In genomic region chr20:4726710-4727391, GRCh38 we compare ENCODE assay signal across 9 cellular contexts. TPM values are rescaled to one million over a fixed set of nuclear protein-coding genes. Genes with fewer than 3 reads are reported as not detected.
DNase-seq lines count a peak whose midpoint lies in the region; ATAC-seq and TF ChIP-seq lines count a peak whose summit lies in the region.
"Had no signal": no experiment of that assay in that cellular context is flagged by ENCODE, and none has a peak within 500 bp of the region (broad histone marks: within the 10 kb centered on the region; RNA-seq: fewer than 3 reads in every experiment).

No MANE protein-coding gene starts in this region.

- peak overlapping the region in 6 of 12 donors; percentile 10 to 44 (median 31) for H3K4me3 ChIP-seq in heart left ventricle
- peak overlapping the region; percentile 24 for H3K4me3 ChIP-seq in suprapubic skin

- peaks cover 3% of the 10 kb centered on the region for H3K27me3 Mint-ChIP-seq in activated T-cell treated with anti-CD3 and anti-CD28 coated beads, Interleukin-2, amount 50 U/mL, for 24 hours

- H3K27ac Mint-ChIP-seq in activated T-cell treated with anti-CD3 and anti-CD28 coated beads, Interleukin-2, amount 50 U/mL, for 24 hours, result peak overlapping the region; percentile 30

- H3K36me3 ChIP-seq in heart left ventricle (no peaks in the 10 kb centered on the region), suprapubic skin (no peaks in the 10 kb centered on the region)
- H3K36me3 ChIP-seq: upper lobe of left lung had no signal

- in situ Hi-C loops in KBM-7 (cut with MboI; ENCODE audit: low pct_unique_long_range_greater_than_20kb, low sequenced_read_pairs), result no loop called here

- H3K9me3 ChIP-seq in heart left ventricle, result no peaks in the 10 kb centered on the region
- no peaks in the 10 kb centered on the region for H3K9me3 ChIP-seq in suprapubic skin
- H3K9me3 ChIP-seq: upper lobe of left lung had no signal

- TF ChIP-seq EP300 in suprapubic skin (IDR thresholded peaks at IDR 0.05), result no peak

- TF ChIP-seq CTCF in heart left ventricle (IDR thresholded peaks at IDR 0.05), result no peak
- TF ChIP-seq CTCF in suprapubic skin (IDR thresholded peaks at IDR 0.05), result no peak

- ATAC-seq in HG03097 (IDR thresholded peaks at IDR 0.05; ENCODE audit: low FRiP score, unreplicated experiment), result peak; percentile 49
- peak in 3 of 4 donors; percentile 33 to 39 (median 35) for ATAC-seq in heart left ventricle
- no peak for ATAC-seq in HG02938 (IDR thresholded peaks at IDR 0.05; ENCODE audit: unreplicated experiment)
- no peak for ATAC-seq in GM18520 (IDR thresholded peaks at IDR 0.05; ENCODE audit: unreplicated experiment)

- DNase-seq in EL, result peak; percentile 72
- peak; percentile 41 for DNase-seq in activated T-cell treated with anti-CD3 and anti-CD28 coated beads, Interleukin-2, amount 50 U/mL, for 24 hours
- no peak for DNase-seq in heart left ventricle
- no peak for DNase-seq in suprapubic skin (ENCODE audit: low spot score in 2 of 2)
- DNase-seq in KBM-7, result no peak
- DNase-seq: upper lobe of left lung had no signal

- WGBS in heart left ventricle, 4 donors, result 28 to 42% (median 35%) methylated on average over 16 of the region's 16 CpGs
- 38% methylated on average over 16 of the region's 16 CpGs for WGBS in suprapubic skin

- peaks cover 14% of the 10 kb centered on the region for H3K4me1 Mint-ChIP-seq in activated T-cell treated with anti-CD3 and anti-CD28 coated beads, Interleukin-2, amount 50 U/mL, for 24 hours (ENCODE audit: low read depth)

- H3K4me1 ChIP-seq in heart left ventricle, result peaks cover 0 to 20% (median 8%) of the 10 kb centered on the region in 12 donors
- peaks cover 8% of the 10 kb centered on the region for H3K4me1 ChIP-seq in suprapubic skin

- intact Hi-C loops in heart left ventricle (cut with DNase I), result loop anchor here in 2 of 10 donors (10.0 kb wide), 2 partner anchors 472 to 622 kb away; no protein-coding TSS in a partner anchor

- TF ChIP-seq POLR2A in heart left ventricle (IDR thresholded peaks at IDR 0.05), result no peak
- no peak for TF ChIP-seq POLR2A in suprapubic skin (IDR thresholded peaks at IDR 0.05)

- H3K9me3 Mint-ChIP-seq in activated T-cell treated with anti-CD3 and anti-CD28 coated beads, Interleukin-2, amount 50 U/mL, for 24 hours, result no peaks in the 10 kb centered on the region

- peak overlapping the region; percentile 18 for H3K4me3 Mint-ChIP-seq in activated T-cell treated with anti-CD3 and anti-CD28 coated beads, Interleukin-2, amount 50 U/mL, for 24 hours

- H3K27me3 ChIP-seq in heart left ventricle (no peaks in the 10 kb centered on the region), suprapubic skin (no peaks in the 10 kb centered on the region)
- H3K27me3 ChIP-seq: upper lobe of left lung had no signal

- peak overlapping the region in 3 of 12 donors; percentile 7 to 65 (median 46) for H3K27ac ChIP-seq in heart left ventricle
- H3K27ac ChIP-seq in suprapubic skin, result no peak overlapping the region
- H3K27ac ChIP-seq: upper lobe of left lung had no signal

- no peaks in the 10 kb centered on the region for H3K36me3 Mint-ChIP-seq in activated T-cell treated with anti-CD3 and anti-CD28 coated beads, Interleukin-2, amount 50 U/mL, for 24 hours (ENCODE audit: low read depth)

RNA-seq across cellular contexts. Expression of gene PRND, which starts 5.1 kb away (rescaled TPM):
- total RNA-seq in heart left ventricle (under 1 TPM in 4 of 9 donors, not detected in 5; 0.06 to 0.45 (median 0.25) TPM), suprapubic skin (not detected)
- not detected for polyA plus RNA-seq in heart left ventricle

RNA-seq across cellular contexts. Expression of gene PRNP, which starts 40.6 kb away (rescaled TPM):
- 100 to 1,000 TPM; 127 to 247 (median 158) TPM for total RNA-seq in heart left ventricle
- polyA plus RNA-seq in heart left ventricle, result 100 to 1,000 TPM in 1 of 2 donors, 10 to 100 TPM in 1; 78.8 to 137 TPM
- 100 to 1,000 TPM; 118 to 168 (median 152) TPM for total RNA-seq in suprapubic skin

Comparison
In these comparisons a context has a peak if more than half of its experiments do, and no peak if none do; other contexts are left out.
1. DNase-seq: peak in EL (single experiment) and activated T-cell treated with anti-CD3 and anti-CD28 coated beads, Interleukin-2, amount 50 U/mL, for 24 hours (single experiment); none in heart left ventricle (0 of 5), suprapubic skin (0 of 2) and KBM-7 (single experiment).
2. ATAC-seq: peak in HG03097 (single experiment) and heart left ventricle (3 of 4); none in HG02938 (single experiment) and GM18520 (single experiment).